In the genomic region with DNA sequence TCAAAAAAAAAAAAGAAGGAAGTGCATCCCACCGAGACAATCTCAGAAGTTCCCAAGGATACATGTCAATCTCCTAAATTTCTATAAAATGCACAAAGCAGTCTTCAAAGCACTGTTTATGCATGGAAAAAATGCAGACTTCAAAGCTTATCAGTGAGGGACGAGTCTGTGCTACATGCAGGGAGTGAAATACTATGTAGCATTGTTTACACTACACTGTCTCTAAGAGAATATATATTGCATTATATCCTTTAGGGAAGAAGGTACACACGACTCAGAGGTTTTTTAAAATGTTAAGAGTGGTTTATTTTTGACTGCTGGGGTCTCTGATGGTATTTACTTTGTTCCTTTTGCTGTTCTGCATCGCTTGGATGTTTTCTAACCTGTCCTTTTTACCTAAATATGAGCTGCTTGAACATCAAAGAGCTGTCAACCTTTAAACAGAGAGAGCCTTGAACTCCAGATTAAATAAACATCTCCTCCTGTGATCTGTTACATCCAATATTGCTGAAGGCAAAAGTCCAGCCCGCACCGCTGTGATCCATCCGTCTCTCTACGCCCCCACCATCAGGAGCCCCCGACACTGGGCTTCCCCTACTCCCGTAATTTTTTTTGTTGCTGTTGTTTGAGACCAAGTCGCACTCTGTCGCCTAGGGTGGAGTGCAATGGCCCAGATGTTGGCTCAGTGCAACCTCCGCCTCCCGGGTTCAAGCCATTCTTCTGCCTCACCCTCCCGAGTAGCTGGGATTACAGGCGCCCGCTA, we compare ENCODE assay signal across 8 cellular contexts. TPM values are rescaled to one million over a fixed set of nuclear protein-coding genes. Genes with fewer than 3 reads are reported as not detected.
DNase-seq lines count a peak whose midpoint lies in the region; ATAC-seq and TF ChIP-seq lines count a peak whose summit lies in the region.

No MANE protein-coding gene starts in this region.

- H3K27ac ChIP-seq in SJCRH30 (peak overlapping the region; percentile 76), psoas muscle (peak overlapping the region; percentile 99)

- H3K4me1 ChIP-seq in SJCRH30, result no peaks in the 10 kb centered on the region; the same call in 1 of the 2 replicates
- H3K4me1 ChIP-seq in psoas muscle, result peaks cover 50% of the 10 kb centered on the region

- H3K9me3 ChIP-seq in SJCRH30 (replicated peaks), result no peaks in the 10 kb centered on the region
- no peaks in the 10 kb centered on the region for H3K9me3 ChIP-seq in psoas muscle

- intact Hi-C loops in psoas muscle (cut with DNase I), result loop anchor here (2.0 kb wide), 2 partner anchors 57 to 65 kb away; a partner anchor contains a TSS

- TF ChIP-seq CTCF in GM12864 (IDR thresholded peaks at IDR 0.05; ENCODE audit: low read depth, low read length, missing control alignments) (no peak), fibroblast of pulmonary artery (IDR thresholded peaks at IDR 0.05; ENCODE audit: low read length, missing control alignments) (no peak), psoas muscle (IDR thresholded peaks at IDR 0.05) (no peak), omental fat pad (IDR thresholded peaks at IDR 0.05) (no peak)

- H3K27me3 ChIP-seq in SJCRH30 (no peaks in the 10 kb centered on the region), psoas muscle (ENCODE audit: insufficient read depth in 3 of 3, low read length in 2 of 3) (no peaks in the 10 kb centered on the region)

- DNase-seq in GM12864 (ENCODE audit: low read depth) (no peak), SJCRH30 (no peak), fibroblast of pulmonary artery (ENCODE audit: low read depth) (no peak), psoas muscle (no peak), omental fat pad (ENCODE audit: low spot score) (no peak)
- no peak for DNase-seq in effector CD4-positive, alpha-beta T cell

- H3K4me3 ChIP-seq in GM12864 (ENCODE audit: low read depth, low read length) (peak overlapping the region; percentile 81), SJCRH30 (peak overlapping the region; percentile 79), fibroblast of pulmonary artery (replicated peaks; ENCODE audit: low read depth, low read length) (peak overlapping the region; percentile 73), psoas muscle (peak overlapping the region; percentile 77)

- H3K36me3 ChIP-seq in SJCRH30 (no peaks in the 10 kb centered on the region), psoas muscle (ENCODE audit: insufficient read depth in 1 of 2, low read depth in 1 of 2) (no peaks in the 10 kb centered on the region)

- ATAC-seq in psoas muscle (no peak), omental fat pad (ENCODE audit: low FRiP score) (no peak), GM21529 (IDR thresholded peaks at IDR 0.05; ENCODE audit: unreplicated experiment) (no peak), GM18868 (IDR thresholded peaks at IDR 0.05; ENCODE audit: unreplicated experiment) (no peak)

- 12 to 19% (median 13%) methylated on average over 17 of the region's 17 CpGs for WGBS in psoas muscle, 3 donors

RNA-seq across cellular contexts. Expression of a gene that starts 1.4 kb away (rescaled TPM):
- total RNA-seq in SJCRH30 (2014; rRNA removed; shearing (Covaris generic)), result 11.9 and 13.1 TPM in 2 replicates
- total RNA-seq in psoas muscle (100 to 1,000 TPM in 1 of 4 donors, 10 to 100 TPM in 3; 88.1 to 103 (median 98.5) TPM), omental fat pad (100 to 1,000 TPM in 1 of 4 donors, 10 to 100 TPM in 3; 32.8 to 187 (median 61.9) TPM)
- polyA plus RNA-seq in psoas muscle, result 10 to 100 TPM; 26.3 to 95.3 (median 48.0) TPM

RNA-seq across cellular contexts. Expression of a gene that starts 9.9 kb away (rescaled TPM):
- 12.1 and 12.9 TPM in 2 replicates for total RNA-seq in SJCRH30 (2014; rRNA removed; shearing (Covaris generic))
- total RNA-seq in psoas muscle (100 to 1,000 TPM; 117 to 189 (median 142) TPM), omental fat pad (100 to 1,000 TPM in 2 of 4 donors, 10 to 100 TPM in 2; 73.8 to 123 (median 97.8) TPM)
- 100 to 1,000 TPM; 114 to 189 (median 158) TPM for polyA plus RNA-seq in psoas muscle
